ENCODE assay signal across 8 cellular contexts in the genomic region with DNA sequence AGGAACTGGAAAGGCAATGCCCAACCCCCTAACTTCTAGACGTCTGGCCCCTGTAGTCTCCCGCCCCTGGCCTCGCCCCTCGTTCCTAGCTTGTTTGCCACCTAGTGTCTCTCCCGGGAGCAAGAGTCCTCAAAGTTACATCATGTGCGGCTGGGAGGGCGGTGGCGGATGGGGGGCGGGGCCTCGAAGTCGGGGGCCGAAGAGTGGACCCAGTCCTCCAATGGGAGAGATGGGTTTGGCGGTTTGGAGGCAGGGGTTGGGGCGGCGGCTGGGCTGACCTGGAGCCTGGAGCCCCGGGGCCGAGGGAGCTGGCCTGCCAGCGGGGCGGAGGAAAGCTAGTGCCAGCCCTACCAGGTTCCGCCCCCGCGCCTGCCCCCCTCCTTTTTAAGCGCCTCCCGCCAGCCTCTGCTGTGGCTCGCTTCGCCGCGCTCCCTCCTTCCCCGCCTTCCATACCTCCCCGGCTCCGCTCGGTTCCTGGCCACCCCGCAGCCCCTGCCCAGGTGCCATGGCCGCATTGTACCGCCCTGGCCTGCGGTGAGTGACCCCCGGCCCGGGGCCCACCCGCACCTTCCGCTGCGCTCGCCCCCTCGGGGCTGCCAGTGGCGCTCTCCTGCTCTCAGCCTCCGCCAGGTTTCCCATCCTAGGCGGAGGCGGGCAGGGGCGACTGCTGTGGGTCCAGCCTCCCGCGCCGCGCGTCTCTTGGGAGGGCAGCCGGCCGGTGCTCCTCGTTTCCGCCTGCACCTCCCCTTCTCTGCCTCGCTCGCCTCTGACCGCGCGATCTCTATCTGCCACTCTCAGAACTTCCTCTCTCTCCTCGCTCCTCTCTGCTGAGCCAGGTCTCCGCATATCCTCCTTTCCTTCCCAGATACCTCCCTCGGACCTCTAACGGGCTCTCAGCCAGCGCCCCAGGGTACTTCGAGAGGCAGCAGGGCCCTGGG. TPM values are rescaled to one million over a fixed set of nuclear protein-coding genes. Genes with fewer than 3 reads are reported as not detected.
A peak's percentile ranks its signal among the peaks of the same experiment; 100 is the strongest.
DNase-seq lines count a peak whose midpoint lies in the region; ATAC-seq and TF ChIP-seq lines count a peak whose summit lies in the region.

PCK2 (plus strand) TSS at position 411 of the 938 bp plus-strand sequence; CDS start at position 506, 95 bp downstream.

- H3K4me3 ChIP-seq in adrenal gland (peak within 1 kb of the TSS; percentile 72 to 96 (median 84)), left ventricle myocardium inferior (peak within 1 kb of the TSS; percentile 95), psoas muscle (peak within 1 kb of the TSS; percentile 80), uterus (peak within 1 kb of the TSS; percentile 71 to 84)

- H3K4me1 ChIP-seq in adrenal gland (replicated peaks in 1 of 2) (peaks cover 4 to 21% of the 10 kb centered on the region in 2 donors), left ventricle myocardium inferior (peaks cover 26% of the 10 kb centered on the region), psoas muscle (peaks cover 6% of the 10 kb centered on the region), uterus (peaks cover 0 to 8% of the 10 kb centered on the region in 2 donors)

- peak within 1 kb of the TSS; percentile 55 to 91 (median 89) for H3K27ac ChIP-seq in adrenal gland
- H3K27ac ChIP-seq in left ventricle myocardium inferior (replicated peaks): peak within 1 kb of the TSS; percentile 94
- peak within 1 kb of the TSS; percentile 75 for H3K27ac ChIP-seq in psoas muscle
- peak within 1 kb of the TSS; percentile 84 to 93 for H3K27ac ChIP-seq in uterus

- peak within 1 kb of the TSS; percentile 93 to 97 (median 96) for H3K4me3 Mint-ChIP-seq in T-cell

- DNase-seq in GM04504 (ENCODE audit: low read depth): peak; percentile 91
- DNase-seq in NCI-H1417 (lab: John Stamatoyannopoulos, UW): peak; percentile 87 to 97 (median 94)
- peak; percentile 29 to 76 (median 60) for DNase-seq in T-cell
- DNase-seq in adrenal gland: peak; percentile 86 to 97 (median 95)
- DNase-seq in left ventricle myocardium inferior: peak; percentile 90
- DNase-seq in psoas muscle: peak; percentile 94 to 96
- DNase-seq in uterus: peak; percentile 88 to 93

- H3K9me3 ChIP-seq in adrenal gland (replicated peaks in 1 of 3): no peaks in the 10 kb centered on the region
- H3K9me3 ChIP-seq in left ventricle myocardium inferior (replicated peaks): no peaks in the 10 kb centered on the region
- H3K9me3 ChIP-seq in psoas muscle: no peaks in the 10 kb centered on the region
- H3K9me3 ChIP-seq in uterus: no peaks in the 10 kb centered on the region

- peaks cover 4% of the 10 kb centered on the region for H3K36me3 Mint-ChIP-seq in T-cell

- CTCF ChIA-PET in T-cell (lab: Charles Lee): interaction anchor here (1.6 to 7.6 kb wide), 2 partner anchors 14 to 15 kb away, joined by 11 to 96 read pairs; no protein-coding TSS in a partner anchor

- H3K27me3 Mint-ChIP-seq in T-cell: no peaks in the 10 kb centered on the region

- intact Hi-C loops in adrenal gland (cut with DNase I) (loop anchor here (5.0 kb wide), 1 partner anchor 37 kb away; no protein-coding TSS in a partner anchor), left ventricle myocardium inferior (cut with micrococcal nuclease) (no loop called here), psoas muscle (cut with DNase I) (loop anchor here (2.0 to 10.0 kb wide), 3 partner anchors 15 to 119 kb away; no protein-coding TSS in a partner anchor), uterus (cut with DNase I; ENCODE audit: low total_unique reads) (loop anchor here (5.0 kb wide), 1 partner anchor 37 kb away; no protein-coding TSS in a partner anchor)

- H3K27me3 ChIP-seq in adrenal gland (no peaks in the 10 kb centered on the region), left ventricle myocardium inferior (ENCODE audit: low read depth) (no peaks in the 10 kb centered on the region), psoas muscle (ENCODE audit: insufficient read depth in 3 of 3, low read length in 2 of 3) (no peaks in the 10 kb centered on the region), uterus (no peaks in the 10 kb centered on the region)

- no peaks in the 10 kb centered on the region for H3K9me3 Mint-ChIP-seq in T-cell

- TF ChIP-seq POLR2A in adrenal gland (IDR thresholded peaks at IDR 0.05) (peak; percentile 46 to 64), uterus (IDR thresholded peaks at IDR 0.05) (peak in 1 of 2 donors; percentile 61)

- WGBS in adrenal gland, 4 donors: 0 to 1% (median 1%) methylated on average over 29 to 68 of the region's 68 CpGs
- 1 to 4% (median 1%) methylated on average over 48 to 68 of the region's 68 CpGs for WGBS in psoas muscle, 3 donors

- H3K36me3 ChIP-seq in adrenal gland (replicated peaks in 1 of 2) (peaks cover 0 to 11% of the 10 kb centered on the region in 2 donors), left ventricle myocardium inferior (peaks cover 3% of the 10 kb centered on the region), psoas muscle (ENCODE audit: insufficient read depth in 1 of 2, low read depth in 1 of 2) (no peaks in the 10 kb centered on the region), uterus (no peaks in the 10 kb centered on the region)

- H3K4me1 Mint-ChIP-seq in T-cell: peaks cover 28 to 46% (median 39%) of the 10 kb centered on the region in 3 donors

- POLR2A ChIA-PET in T-cell (lab: Charles Lee): interaction anchor here (0.6 to 1.2 kb wide), 4 partner anchors 15 to 148 kb away, joined by 3 to 4 read pairs (median 3); partner anchors contain the start of gene TINF2 (in 1 of the 2)

- ATAC-seq in HG02642 (IDR thresholded peaks at IDR 0.05; ENCODE audit: poor library complexity, unreplicated experiment) (peak; percentile 50), T-cell (replicated peaks in 1 of 4) (peak; percentile 80 to 82 (median 80)), psoas muscle (peak; percentile 87 to 92 (median 88))

- TF ChIP-seq CTCF in adrenal gland (IDR thresholded peaks at IDR 0.05): peak in 3 of 6 experiments; percentile 8 to 25 (median 14)
- TF ChIP-seq CTCF in left ventricle myocardium inferior (IDR thresholded peaks at IDR 0.05; ENCODE audit: borderline replicate concordance): peak; percentile 23
- TF ChIP-seq CTCF in psoas muscle (IDR thresholded peaks at IDR 0.05): no peak
- peak in 1 of 4 experiments; percentile 17 for TF ChIP-seq CTCF in uterus (IDR thresholded peaks at IDR 0.05)

- H3K27ac Mint-ChIP-seq in T-cell: peak within 1 kb of the TSS; percentile 98

RNA-seq across cellular contexts. Expression of gene PCK2, which starts in this region (rescaled TPM):
- total RNA-seq in T-cell (10 to 100 TPM; 11.8 to 35.5 (median 29.4) TPM), adrenal gland (10 to 100 TPM in 7 of 8 donors, 1 to 10 TPM in 1; 9.8 to 37.0 (median 20.0) TPM), left ventricle myocardium inferior (3.1 TPM), psoas muscle (1 to 10 TPM; 2.1 to 4.5 (median 2.7) TPM), uterus (10 to 100 TPM in 3 of 4 donors, not detected in 1; 13.1 to 19.4 (median 15.1) TPM)
- polyA plus RNA-seq in adrenal gland (10 to 100 TPM in 2 of 3 donors, 1 to 10 TPM in 1; 7.9 to 17.9 (median 10.5) TPM), psoas muscle (1 to 10 TPM; 2.0 to 2.7 (median 2.0) TPM)

Comparison
In these comparisons a context has a peak if more than half of its experiments do, and no peak if none do; other contexts are left out.
1. Peak in every context shown above with its lines: DNase-seq, ATAC-seq, H3K4me3 ChIP-seq and H3K27ac ChIP-seq.